Comparison of ENCODE assay signal across 2 cellular contexts in the genomic region with DNA sequence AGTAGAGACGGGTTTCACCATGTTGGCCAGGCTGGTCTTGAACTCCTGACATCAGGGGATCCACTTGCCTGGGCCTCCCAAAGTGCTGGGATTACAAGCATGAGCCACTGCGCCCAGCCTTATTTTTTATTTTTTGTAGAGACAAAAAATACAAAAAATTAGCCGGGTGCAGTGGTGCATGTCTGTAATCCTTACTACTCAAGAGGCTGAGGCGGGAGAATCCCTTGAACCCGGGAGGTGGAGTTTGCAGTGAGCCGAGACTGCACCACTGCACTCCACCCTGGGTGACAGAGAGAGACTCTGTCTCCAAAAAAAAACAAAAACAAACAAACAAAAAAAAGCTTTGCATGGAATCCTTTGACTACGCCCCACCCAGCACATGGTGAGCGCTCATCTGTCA. TPM values are rescaled to one million over a fixed set of nuclear protein-coding genes. Genes with fewer than 3 reads are reported as not detected.
"Had no signal": no experiment of that assay in that cellular context is flagged by ENCODE, and none has a peak within 500 bp of the region (broad histone marks: within the 10 kb centered on the region; RNA-seq: fewer than 3 reads in every experiment).

No MANE protein-coding gene starts in this region.

RNA-seq across cellular contexts. Expression of a gene that starts 49.2 kb away (rescaled TPM):
- total RNA-seq: activated CD4-positive, alpha-beta T cell treated with anti-CD3 and anti-CD28 coated beads for 36 hours; WTC11 had no signal
